ENCODE assay signal across 19 cellular contexts in the genomic region with DNA sequence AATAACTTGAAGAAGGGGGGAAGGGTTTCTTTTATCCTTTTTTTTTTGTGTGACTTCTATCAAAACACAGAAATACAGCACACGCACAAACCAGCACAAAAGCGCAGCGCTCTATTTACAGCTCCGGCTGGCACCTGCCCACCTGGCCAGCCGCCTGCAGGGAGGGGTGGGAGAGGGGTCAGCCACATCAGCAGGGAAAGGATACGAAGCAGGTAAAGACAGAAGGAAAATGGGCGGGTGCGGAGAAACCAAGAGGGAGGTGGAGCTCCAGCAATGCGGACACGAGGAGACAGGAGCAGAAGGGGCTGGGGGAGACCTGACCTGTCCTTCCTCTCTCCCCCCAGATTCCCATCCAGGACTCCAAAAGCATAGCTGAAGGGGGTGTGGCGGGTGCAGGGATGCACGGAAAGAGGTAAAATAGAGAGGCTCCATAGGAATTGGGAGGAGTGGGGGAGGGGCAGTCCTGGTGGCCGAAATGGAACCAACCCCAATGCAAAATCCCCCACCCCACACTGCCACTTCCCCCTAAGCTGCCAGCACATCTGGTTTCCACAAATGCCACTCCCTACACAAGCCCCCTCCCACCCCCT. TPM values are rescaled to one million over a fixed set of nuclear protein-coding genes. Genes with fewer than 3 reads are reported as not detected.
DNase-seq lines count a peak whose midpoint lies in the region; ATAC-seq, FAIRE-seq and TF ChIP-seq lines count a peak whose summit lies in the region.
"Had no signal": no experiment of that assay in that cellular context is flagged by ENCODE, and none has a peak within 500 bp of the region (broad histone marks: within the 10 kb centered on the region; RNA-seq: fewer than 3 reads in every experiment).

No MANE protein-coding gene starts in this region.

- H3K27ac Mint-ChIP-seq in CD8-positive, alpha-beta T cell, result peak overlapping the region; percentile 95
- H3K27ac Mint-ChIP-seq in T-cell (peak overlapping the region; percentile 84 to 97), natural killer cell (peak overlapping the region in 1 of 2 donors; percentile 74)

- no peaks in the 10 kb centered on the region for H3K27me3 Mint-ChIP-seq in CD8-positive, alpha-beta T cell (ENCODE audit: low read depth)
- H3K27me3 Mint-ChIP-seq in T-cell, result no peaks in the 10 kb centered on the region
- no peaks in the 10 kb centered on the region for H3K27me3 Mint-ChIP-seq in natural killer cell (ENCODE audit: low read depth in 2 of 2)

- no peak overlapping the region for H2AK5ac ChIP-seq in trophoblast cell (ENCODE audit: low read length)

- no peak overlapping the region for H3K27ac ChIP-seq in CD8-positive, alpha-beta T cell (ENCODE audit: low read depth, low read length)
- H3K27ac ChIP-seq in kidney (ENCODE audit: low read depth in 2 of 2, low read length in 2 of 2) (no peak overlapping the region), trophoblast cell (ENCODE audit: low read depth, low read length) (no peak overlapping the region)
- H3K27ac ChIP-seq: C4-2B, uterus had no signal

- no peak overlapping the region for H3K14ac ChIP-seq in trophoblast cell (ENCODE audit: low read length)

- H3K4me1 ChIP-seq in BE2C (no peaks in the 10 kb centered on the region), kidney (ENCODE audit: control insufficient read depth in 1 of 2, insufficient read depth in 1 of 2, low read depth in 1 of 2, low read length in 2 of 2) (no peaks in the 10 kb centered on the region), trophoblast cell (ENCODE audit: control insufficient read depth in 1 of 2, insufficient read depth in 2 of 2, low read length in 2 of 2) (no peaks in the 10 kb centered on the region)
- peaks cover 59% of the 10 kb centered on the region for H3K4me1 ChIP-seq in CD8-positive, alpha-beta T cell (ENCODE audit: insufficient read depth, low read length)
- H3K4me1 ChIP-seq: uterus had no signal

- no peak overlapping the region for H3K4me2 ChIP-seq in trophoblast cell (ENCODE audit: low read length)

- no peak for FAIRE-seq in kidney (lab: Jason Lieb, UNC)

- CTCF ChIA-PET in CD8-positive, alpha-beta T cell (lab: Charles Lee), result interaction anchor here (1.2 to 1.3 kb wide), 2 partner anchors 9 to 108 kb away, joined by 3 to 4 read pairs; no protein-coding TSS in a partner anchor
- CTCF ChIA-PET in T-cell (lab: Charles Lee), result no interaction called here

- no peak overlapping the region for H3K4ac ChIP-seq in trophoblast cell (ENCODE audit: low read depth, low read length)

- H4K8ac ChIP-seq in trophoblast cell (ENCODE audit: low read depth, low read length), result no peak overlapping the region

- H3K36me3 ChIP-seq in BE2C, result peaks cover 22% of the 10 kb centered on the region
- H3K36me3 ChIP-seq in CD8-positive, alpha-beta T cell (ENCODE audit: insufficient read depth, low read length), result peaks cover 36% of the 10 kb centered on the region
- peaks cover 3 to 21% of the 10 kb centered on the region in 2 donors for H3K36me3 ChIP-seq in kidney (ENCODE audit: control insufficient read depth in 1 of 2, insufficient read depth in 2 of 2, low read length in 2 of 2)
- peaks cover 59 to 67% of the 10 kb centered on the region in 2 experiments for H3K36me3 ChIP-seq in trophoblast cell (ENCODE audit: control insufficient read depth in 1 of 2, insufficient read depth in 2 of 2, low read length in 2 of 2)
- H3K36me3 ChIP-seq: uterus had no signal

- no peak for TF ChIP-seq CTCF in BE2C (IDR thresholded peaks at IDR 0.05; ENCODE audit: low read depth, low read length)
- TF ChIP-seq CTCF in CD8-positive, alpha-beta T cell (IDR thresholded peaks at IDR 0.05), result no peak
- no peak for TF ChIP-seq CTCF in kidney (IDR thresholded peaks at IDR 0.05; ENCODE audit: borderline replicate concordance, extremely low read depth, insufficient read depth)
- no peak for TF ChIP-seq CTCF in natural killer cell (IDR thresholded peaks at IDR 0.05)

- H3K9ac ChIP-seq in kidney (ENCODE audit: low read length in 2 of 2), result no peak overlapping the region
- H3K9ac ChIP-seq in trophoblast cell (ENCODE audit: low read length), result no peak overlapping the region

- POLR2A ChIA-PET in CD8-positive, alpha-beta T cell (lab: Charles Lee), result interaction anchor here (0.5 to 6.6 kb wide), 4 partner anchors 16 to 511 kb away, joined by 3 to 182 read pairs (median 4); partner anchors contain the start of gene DDX6
- POLR2A ChIA-PET in T-cell (lab: Charles Lee), result interaction anchor here (0.6 to 0.9 kb wide), 3 partner anchors 45 to 385 kb away, joined by 3 read pairs; no protein-coding TSS in a partner anchor

- H2BK12ac ChIP-seq in trophoblast cell (ENCODE audit: low read length), result no peak overlapping the region

- H2AFZ ChIP-seq in trophoblast cell (ENCODE audit: insufficient read depth, low read length, poor library complexity), result no peak overlapping the region

- H4K12ac ChIP-seq in trophoblast cell (ENCODE audit: low read depth, low read length), result no peak overlapping the region

- peak; percentile 8 for DNase-seq in BE2C
- no peak for DNase-seq in CD8-positive, alpha-beta T cell
- DNase-seq in T-cell, result no peak
- peak; percentile 65 for DNase-seq in kidney
- no peak for DNase-seq in trophoblast cell
- DNase-seq in NCI-H345 treated with DMSO at 0.1 percent for 48 hours (lab: John Stamatoyannopoulos, UW; ENCODE audit: unreplicated experiment), result no peak
- DNase-seq in natural killer cell, result no peak
- DNase-seq: activated CD8-positive, alpha-beta memory T cell treated with anti-CD3 and anti-CD28 coated beads for 24 hours; activated gamma-delta T cell treated with Interleukin-2 at 50 U/mL for 16 hours; erythroblast; glutamatergic neuron; IMR-90; NCI-H1092; NCI-H774; retina had no signal

- no peaks in the 10 kb centered on the region for H3K79me2 ChIP-seq in trophoblast cell (ENCODE audit: control insufficient read depth, insufficient read depth, low read length, poor library complexity)

- H3K4me3 Mint-ChIP-seq in CD8-positive, alpha-beta T cell, result no peak overlapping the region
- H3K4me3 Mint-ChIP-seq in T-cell, result peak overlapping the region in 1 of 3 donors; percentile 56
- no peak overlapping the region for H3K4me3 Mint-ChIP-seq in natural killer cell

- no peak overlapping the region for H2BK5ac ChIP-seq in trophoblast cell (ENCODE audit: low read depth, low read length, poor library complexity)

- no peak overlapping the region for H3K23ac ChIP-seq in trophoblast cell (ENCODE audit: low read length)

- no peak overlapping the region for H2BK120ac ChIP-seq in trophoblast cell (ENCODE audit: insufficient read depth, low read length, poor library complexity)

- peaks cover 64% of the 10 kb centered on the region for H3K36me3 Mint-ChIP-seq in CD8-positive, alpha-beta T cell
- H3K36me3 Mint-ChIP-seq in T-cell (peaks cover 26% of the 10 kb centered on the region), natural killer cell (no peaks in the 10 kb centered on the region)

- peaks cover 72% of the 10 kb centered on the region for H3K4me1 Mint-ChIP-seq in CD8-positive, alpha-beta T cell (ENCODE audit: low read depth)
- H3K4me1 Mint-ChIP-seq in T-cell (peaks cover 69 to 70% (median 69%) of the 10 kb centered on the region in 3 donors), natural killer cell (peaks cover 18 to 48% of the 10 kb centered on the region in 2 donors)

- no peaks in the 10 kb centered on the region for H3K79me1 ChIP-seq in trophoblast cell (ENCODE audit: low read length)

- WGBS in trophoblast cell (ENCODE audit: extremely low coverage, insufficient coverage, insufficient read length), result no CpG with 5 or more reads among the region's 13 CpGs

- H3K27me3 ChIP-seq in BE2C (no peaks in the 10 kb centered on the region), trophoblast cell (ENCODE audit: insufficient read depth, low read length) (no peaks in the 10 kb centered on the region)
- H3K27me3 ChIP-seq in CD8-positive, alpha-beta T cell (ENCODE audit: insufficient read depth, low read length), result no peaks in the 10 kb centered on the region
- H3K27me3 ChIP-seq: uterus had no signal

- no peak overlapping the region for H4K91ac ChIP-seq in trophoblast cell (ENCODE audit: low read depth, low read length)

- intact Hi-C loops in CD8-positive, alpha-beta T cell (cut with DNase I, micrococcal nuclease), result loop anchor here in 1 of 2 experiments (5.0 kb wide), 1 partner anchor 36 kb away; no protein-coding TSS in a partner anchor
- intact Hi-C loops in kidney (cut with DNase I) (no loop called here), natural killer cell (cut with micrococcal nuclease) (no loop called here)

- H3K4me3 ChIP-seq in BE2C (ENCODE audit: low read depth, low read length) (no peak overlapping the region), kidney (ENCODE audit: low read length in 2 of 2) (no peak overlapping the region), trophoblast cell (ENCODE audit: low read depth, low read length) (no peak overlapping the region)
- no peak overlapping the region for H3K4me3 ChIP-seq in CD8-positive, alpha-beta T cell (ENCODE audit: low read depth, low read length)
- H3K4me3 ChIP-seq: uterus had no signal

- H3K18ac ChIP-seq in trophoblast cell (ENCODE audit: low read length), result no peak overlapping the region

- no peak for ATAC-seq in CD8-positive, alpha-beta T cell
- no peak for ATAC-seq in T-cell (replicated peaks in 1 of 4)
- ATAC-seq in natural killer cell, result no peak
- ATAC-seq: Right ventricle myocardium inferior had no signal

- no peaks in the 10 kb centered on the region for H3K9me3 ChIP-seq in BE2C
- no peaks in the 10 kb centered on the region for H3K9me3 ChIP-seq in CD8-positive, alpha-beta T cell (ENCODE audit: low read length)
- no peaks in the 10 kb centered on the region for H3K9me3 ChIP-seq in kidney (ENCODE audit: control insufficient read depth in 1 of 2, low read length in 2 of 2)
- no peaks in the 10 kb centered on the region for H3K9me3 ChIP-seq in trophoblast cell (ENCODE audit: insufficient read depth, low read depth, low read length)
- H3K9me3 ChIP-seq: uterus had no signal

- no peaks in the 10 kb centered on the region for H3K9me3 Mint-ChIP-seq in CD8-positive, alpha-beta T cell
- no peaks in the 10 kb centered on the region for H3K9me3 Mint-ChIP-seq in T-cell
- H3K9me3 Mint-ChIP-seq in natural killer cell, result no peaks in the 10 kb centered on the region

RNA-seq across cellular contexts. Expression of gene CXCR5, which starts 14.1 kb away (rescaled TPM):
- not detected for polyA plus RNA-seq in BE2C (2012; ENCODE audit: insufficient read depth, insufficient read length, low read depth)
- total RNA-seq in CD8-positive, alpha-beta T cell, result 1 to 10 TPM; 7.6 to 8.0 TPM
- total RNA-seq in T-cell (10 to 100 TPM in 1 of 5 donors, 1 to 10 TPM in 4; 4.7 to 10.6 (median 6.3) TPM), kidney (1.1 TPM), natural killer cell (1 to 10 TPM in 1 of 3 donors, under 1 TPM in 2; 0.56 to 1.3 (median 0.86) TPM)
- not detected for polyA plus RNA-seq in kidney (ENCODE audit: insufficient read depth, low read depth, low replicate concordance)
- 0.03 and 0.06 TPM in 2 replicates for polyA plus RNA-seq in trophoblast cell (2013)
- total RNA-seq: cerebellum, IMR-90, Right ventricle myocardium inferior had no signal
- polyA plus RNA-seq: IMR-90 had no signal

RNA-seq across cellular contexts. Expression of gene BCL9L, which starts 27.9 kb away (rescaled TPM):
- polyA plus RNA-seq in BE2C (2012; ENCODE audit: insufficient read depth, insufficient read length, low read depth), result 104 TPM
- total RNA-seq in CD8-positive, alpha-beta T cell, result 100 to 1,000 TPM; 437 to 439 TPM
- total RNA-seq in T-cell (100 to 1,000 TPM; 229 to 331 (median 308) TPM), kidney (57.5 TPM), natural killer cell (100 to 1,000 TPM; 221 to 255 (median 234) TPM)
- 5.0 TPM for polyA plus RNA-seq in kidney (ENCODE audit: insufficient read depth, low read depth, low replicate concordance)
- 187 and 191 TPM in 2 replicates for polyA plus RNA-seq in trophoblast cell (2013)

RNA-seq across cellular contexts. Expression of gene UPK2, which starts 58.3 kb away (rescaled TPM):
- polyA plus RNA-seq in BE2C (2012; ENCODE audit: insufficient read depth, insufficient read length, low read depth), result 0.94 TPM
- not detected for total RNA-seq in CD8-positive, alpha-beta T cell
- total RNA-seq in T-cell (under 1 TPM in 1 of 5 donors, not detected in 4; 0.32 TPM), kidney (not detected), natural killer cell (under 1 TPM in 2 of 3 donors, not detected in 1; 0.40 to 0.41 TPM)
- not detected for polyA plus RNA-seq in kidney (ENCODE audit: insufficient read depth, low read depth, low replicate concordance)
- polyA plus RNA-seq in trophoblast cell (2013), result 2.8 and 3.2 TPM in 2 replicates
- total RNA-seq: cerebellum, IMR-90, Right ventricle myocardium inferior, uterus had no signal

Comparison
In these comparisons a context has a peak if more than half of its experiments do, and no peak if none do; other contexts are left out.
1. DNase-seq: peak in BE2C (single experiment) and kidney (single experiment); none in CD8-positive, alpha-beta T cell (0 of 7), T-cell (0 of 34), trophoblast cell (0 of 2), NCI-H345 treated with DMSO at 0.1 percent for 48 hours (single experiment) and natural killer cell (single experiment).